Comparison of ENCODE assay signal across 8 cellular contexts in genomic region chr11:66727282-66727882, GRCh38. TPM values are rescaled to one million over a fixed set of nuclear protein-coding genes. Genes with fewer than 3 reads are reported as not detected.
DNase-seq lines count a peak whose midpoint lies in the region; ATAC-seq and TF ChIP-seq lines count a peak whose summit lies in the region.

No MANE protein-coding gene starts in this region.

- peaks cover 18% of the 10 kb centered on the region for H3K4me1 Mint-ChIP-seq in MCF 10A (ENCODE audit: insufficient read depth, unreplicated experiment)
- H3K4me1 Mint-ChIP-seq in stimulated activated naive B cell treated with anti-CD40 and anti-IgM and Interleukin-4, amounts not matched to agents 10 μg/mL and 1 μg/mL and 100 μg/mL, for 72 hours: peaks cover 15 to 19% of the 10 kb centered on the region in 2 donors

- peak overlapping the region; percentile 49 for H3K27ac Mint-ChIP-seq in MCF 10A (ENCODE audit: low read depth, unreplicated experiment)
- H3K27ac Mint-ChIP-seq in stimulated activated naive B cell treated with anti-CD40 and anti-IgM and Interleukin-4, amounts not matched to agents 10 μg/mL and 1 μg/mL and 100 μg/mL, for 72 hours: no peak overlapping the region

- CTCF ChIA-PET in MCF 10A (lab: Yijun Ruan, JAX): interaction anchor here (0.7 to 2.5 kb wide), 4 partner anchors 21 to 126 kb away, joined by 3 to 10 read pairs (median 6); no protein-coding TSS in a partner anchor

- H3K4me3 Mint-ChIP-seq in MCF 10A (ENCODE audit: unreplicated experiment): peak overlapping the region; percentile 82
- H3K4me3 Mint-ChIP-seq in stimulated activated naive B cell treated with anti-CD40 and anti-IgM and Interleukin-4, amounts not matched to agents 10 μg/mL and 1 μg/mL and 100 μg/mL, for 72 hours: peak overlapping the region; percentile 70 to 77

- ATAC-seq in stimulated activated naive B cell treated with anti-CD40 and anti-IgM and Interleukin-4, amounts not matched to agents 10 μg/mL and 1 μg/mL and 100 μg/mL, for 72 hours (replicated peaks): peak; percentile 66 to 67
- ATAC-seq in HG02588 (IDR thresholded peaks at IDR 0.05; ENCODE audit: unreplicated experiment) (no peak), HG03520 (IDR thresholded peaks at IDR 0.05; ENCODE audit: unreplicated experiment) (no peak)

- intact Hi-C loops in MCF 10A (cut with micrococcal nuclease): loop anchor here (10.0 kb wide), 1 partner anchor 107 kb away; no protein-coding TSS in a partner anchor

- POLR2A ChIA-PET in MCF 10A (lab: Yijun Ruan, JAX): interaction anchor here (0.6 to 5.1 kb wide), 13 partner anchors 8 to 231 kb away, joined by 3 to 63 read pairs (median 4); no protein-coding TSS in a partner anchor

- BruUV-seq in MCF 10A (replicated peaks; lab: Mats Ljungman, UMichigan): no TSS peak

- H3K27me3 Mint-ChIP-seq in MCF 10A (ENCODE audit: insufficient read depth, unreplicated experiment): no peaks in the 10 kb centered on the region
- peaks cover 29 to 31% of the 10 kb centered on the region in 2 donors for H3K27me3 Mint-ChIP-seq in stimulated activated naive B cell treated with anti-CD40 and anti-IgM and Interleukin-4, amounts not matched to agents 10 μg/mL and 1 μg/mL and 100 μg/mL, for 72 hours

- DNase-seq in activated gamma-delta T cell treated with Interleukin-2 at 50 U/mL for 16 hours: peak; percentile 6
- DNase-seq in activated gamma-delta T cell (lab: John Stamatoyannopoulos, UW): no peak
- peak; percentile 19 for DNase-seq in RPMI7951 (ENCODE audit: low read depth)
- DNase-seq in MCF 10A (ENCODE audit: unreplicated experiment): peak; percentile 40
- peak; percentile 47 for DNase-seq in kidney tubule cell (ENCODE audit: low spot score)
- peak; percentile 20 for DNase-seq in stimulated activated naive B cell treated with anti-CD40 and anti-IgM and Interleukin-4, amounts not matched to agents 10 μg/mL and 1 μg/mL and 100 μg/mL, for 72 hours

- H3K9me3 Mint-ChIP-seq in MCF 10A (ENCODE audit: unreplicated experiment): no peaks in the 10 kb centered on the region
- H3K9me3 Mint-ChIP-seq in stimulated activated naive B cell treated with anti-CD40 and anti-IgM and Interleukin-4, amounts not matched to agents 10 μg/mL and 1 μg/mL and 100 μg/mL, for 72 hours: no peaks in the 10 kb centered on the region

- no peak for TF ChIP-seq CTCF in MCF 10A (IDR thresholded peaks at IDR 0.05; ENCODE audit: unreplicated experiment)

- no peaks in the 10 kb centered on the region for H3K36me3 Mint-ChIP-seq in MCF 10A (ENCODE audit: insufficient read depth, unreplicated experiment)
- peaks cover 1 to 3% of the 10 kb centered on the region in 2 donors for H3K36me3 Mint-ChIP-seq in stimulated activated naive B cell treated with anti-CD40 and anti-IgM and Interleukin-4, amounts not matched to agents 10 μg/mL and 1 μg/mL and 100 μg/mL, for 72 hours

RNA-seq across cellular contexts. Expression of gene SPTBN2, which starts 1.6 kb away (rescaled TPM):
- under 0.01 and 0.68 TPM in 2 replicates for total RNA-seq in RPMI7951 (2014; rRNA removed; shearing (Covaris generic))
- 46.9 and 47.2 TPM in 2 replicates for total RNA-seq in MCF 10A (2022)

RNA-seq across cellular contexts. Expression of gene RBM4B, which starts 49.7 kb away (rescaled TPM):
- total RNA-seq in RPMI7951 (2014; rRNA removed; shearing (Covaris generic)): 20.7 and 25.4 TPM in 2 replicates
- total RNA-seq in MCF 10A (2022): 9.5 and 13.5 TPM in 2 replicates

Comparison
In these comparisons a context has a peak if more than half of its experiments do, and no peak if none do; other contexts are left out.
1. ATAC-seq: peak in stimulated activated naive B cell treated with anti-CD40 and anti-IgM and Interleukin-4, amounts not matched to agents 10 μg/mL and 1 μg/mL and 100 μg/mL, for 72 hours (2 of 2); none in HG02588 (single experiment) and HG03520 (single experiment).
2. RNA of gene SPTBN2, which starts 1.6 kb away (total RNA-seq): 46.9 to 47.2 TPM in MCF 10A; under 0.01 to 0.68 TPM in RPMI7951; every median in the first group is over 10 times any median in the second.